Comparison of ENCODE assay signal across 22 cellular contexts in genomic region chr17:1951920-1952319, GRCh38.
A peak's percentile ranks its signal among the peaks of the same experiment; 100 is the strongest.
DNase-seq lines count a peak whose midpoint lies in the region; ATAC-seq, FAIRE-seq and TF ChIP-seq lines count a peak whose summit lies in the region.
"Had no signal": no experiment of that assay in that cellular context is flagged by ENCODE, and none has a peak within 500 bp of the region (broad histone marks: within the 10 kb centered on the region; RNA-seq: fewer than 3 reads in every experiment).

No MANE protein-coding gene starts in this region.

- 35% methylated on average over 12 of the region's 12 CpGs for WGBS in HepG2 (ENCODE audit: low lambda C conversion rate)
- WGBS in right lobe of liver (ENCODE audit: insufficient coverage, low coverage, low lambda C conversion rate, missing lambda C conversion rate) = 76% methylated on average over 9 of the region's 12 CpGs
- WGBS in H1 (ENCODE audit: extremely low coverage in 1 of 2, insufficient coverage in 1 of 2, insufficient read length in 1 of 2, insufficient replicate concordance in 2 of 2, low coverage in 1 of 2, low lambda C conversion rate in 2 of 2, missing lambda C conversion rate in 1 of 2), 2 experiments = 77% methylated on average over 12 of the region's 12 CpGs; no CpG with 5 or more reads in 1 of the 2 experiments
- WGBS in spleen, 5 donors = 67 to 74% (median 69%) methylated on average over 12 of the region's 12 CpGs

- in situ Hi-C loops in HepG2 (cut with HindIII; ENCODE audit: extremely low pct_ligation_motif_present, low pct_unique_long_range_greater_than_20kb) = no loop called here

- no peak overlapping the region for H3K4ac ChIP-seq in H1 (replicated peaks; ENCODE audit: insufficient read length, low read depth, low read length)

- H3K4me1 ChIP-seq in HepG2 (ENCODE audit: insufficient read depth, low read length) = peaks cover 22% of the 10 kb centered on the region
- no peaks in the 10 kb centered on the region for H3K4me1 ChIP-seq in right lobe of liver
- H3K4me1 ChIP-seq in H1 (replicated peaks in 1 of 4; ENCODE audit: control insufficient read depth in 3 of 4, insufficient read depth in 4 of 4, low read length in 3 of 4) = 0 out of 7 replicates have a peak, but pooled peaks cover 0 to 2% (median 0%) of the 10 kb centered on the region in 4 experiments
- no peaks in the 10 kb centered on the region for H3K4me1 ChIP-seq in spleen

- no TSS peak for BruUV-seq in HepG2 (replicated peaks; lab: Mats Ljungman, UMichigan)

- H3K79me2 ChIP-seq in HepG2 (ENCODE audit: insufficient read depth, low read length) (no peaks in the 10 kb centered on the region), H1 (ENCODE audit: control insufficient read depth in 1 of 2, insufficient read depth in 2 of 2, low read length in 2 of 2) (no peaks in the 10 kb centered on the region)

- intact Hi-C loops in HepG2 (cut with micrococcal nuclease; ENCODE audit: unreplicated experiment) = loop anchor here (1.0 kb wide), 1 partner anchor 11 kb away; no protein-coding TSS in a partner anchor
- intact Hi-C loops in right lobe of liver (cut with DNase I) = no loop called here
- intact Hi-C loops in spleen (cut with DNase I; ENCODE audit: low total_unique reads) = no loop called here

- 0 out of 5 replicates have a peak, but pooled peaks cover 0 to 6% of the 10 kb centered on the region in 2 experiments for H3K27me3 ChIP-seq in HepG2 (ENCODE audit: control insufficient read depth in 1 of 2, insufficient read depth in 2 of 2, low read length in 2 of 2)
- H3K27me3 ChIP-seq in right lobe of liver = no peaks in the 10 kb centered on the region
- no peaks in the 10 kb centered on the region for H3K27me3 ChIP-seq in H1 (replicated peaks in 1 of 4; ENCODE audit: control insufficient read depth in 3 of 4, extremely low read depth in 1 of 4, insufficient read depth in 3 of 4, low read length in 3 of 4)
- no peaks in the 10 kb centered on the region for H3K27me3 ChIP-seq in spleen (replicated peaks in 1 of 7)
- H3K27me3 ChIP-seq: BE2C had no signal

- H3K9ac ChIP-seq in HepG2 (ENCODE audit: insufficient read depth, low read depth, low read length) (no peak overlapping the region), H1 (replicated peaks in 1 of 4; ENCODE audit: extremely low read depth in 1 of 4, low read depth in 3 of 4, low read length in 3 of 4) (peak overlapping the region in 1 of 4 experiments; percentile 10; a peak in 1 of 7 replicates)
- H3K9ac ChIP-seq: GM23248, KMS-11 had no signal

- H4K8ac ChIP-seq in H1 (ENCODE audit: extremely low read depth, insufficient read depth, low read length) = no peak overlapping the region

- H3K18ac ChIP-seq in H1 (ENCODE audit: extremely low read depth, low read length) = no peak overlapping the region

- DNase-seq in HepG2 (ENCODE audit: low spot score) (no peak), right lobe of liver (no peak), NCI-H2171 treated with DMSO at 0.1 percent for 48 hours (lab: John Stamatoyannopoulos, UW) (peak; percentile 51), H1 (ENCODE audit: low read depth in 1 of 2, low spot score in 2 of 2) (no peak), spleen (peak; percentile 58), frontal cortex (ENCODE audit: low spot score in 2 of 2) (no peak), occipital lobe (lab: John Stamatoyannopoulos, UW) (no peak)
- DNase-seq: BE2C; Caco-2; CD4-positive, alpha-beta T cell; DMS153; GM23248; NCI-H1092; NCI-H1436 treated with DMSO at 0.1 percent for 48 hours; NCI-H2029; NCI-H510A; NCI-H748 treated with DMSO at 0.1 percent for 48 hours; PC-3 had no signal

- TF ChIP-seq POLR2A in HepG2 (IDR thresholded peaks at IDR 0.05; ENCODE audit: insufficient read depth in 1 of 2, low read depth in 2 of 2, low read length in 2 of 2) (no peak), right lobe of liver (IDR thresholded peaks at IDR 0.05) (no peak), H1 (IDR thresholded peaks at IDR 0.05; ENCODE audit: control extremely low read depth in 1 of 2, low read depth in 2 of 2, low read length in 2 of 2) (no peak), spleen (IDR thresholded peaks at IDR 0.05) (no peak)

- H2AFZ ChIP-seq in HepG2 (ENCODE audit: low read length) (no peak overlapping the region), H1 (ENCODE audit: low read length) (peak overlapping the region; percentile 81; the same call in 1 of the 2 replicates)
- H2AFZ ChIP-seq: GM23248 had no signal

- H3K9me3 ChIP-seq in HepG2 (ENCODE audit: low read length) = no peaks in the 10 kb centered on the region
- H3K9me3 ChIP-seq in right lobe of liver = no peaks in the 10 kb centered on the region
- H3K9me3 ChIP-seq in H1 (ENCODE audit: insufficient read depth in 2 of 2, low read depth in 1 of 2, low read length in 1 of 2) = no peaks in the 10 kb centered on the region
- no peaks in the 10 kb centered on the region for H3K9me3 ChIP-seq in spleen
- H3K9me3 ChIP-seq: BE2C, Caco-2 had no signal

- no peak overlapping the region for H4K5ac ChIP-seq in H1 (ENCODE audit: insufficient read length, low read depth, low read length)

- no peak overlapping the region for H3K56ac ChIP-seq in H1 (replicated peaks; ENCODE audit: insufficient read length, low read depth, low read length)

- no peak overlapping the region for H2BK120ac ChIP-seq in H1 (replicated peaks; ENCODE audit: low read depth, low read length)

- POLR2A ChIA-PET in HepG2 (lab: Yijun Ruan, JAX) = no interaction called here
- POLR2A ChIA-PET in H1 (lab: Charles Lee; ENCODE audit: partially characterized antibody) = no interaction called here

- no peak overlapping the region for H2BK15ac ChIP-seq in H1 (ENCODE audit: low read length)

- CTCF ChIA-PET in HepG2 (lab: Yijun Ruan, JAX; ENCODE audit: low intra/inter-chr PET ratio, low total read pairs) (no interaction called here), H1 (lab: Charles Lee; ENCODE audit: partially characterized antibody) (interaction anchor here (3.3 kb wide), 1 partner anchor 14 kb away, joined by 11 read pairs; no protein-coding TSS in a partner anchor)

- no peak overlapping the region for H3K4me3 ChIP-seq in HepG2 (replicated peaks in 1 of 3; ENCODE audit: insufficient read depth in 1 of 3, low read depth in 2 of 3, low read length in 3 of 3)
- no peak overlapping the region for H3K4me3 ChIP-seq in right lobe of liver
- no peak overlapping the region for H3K4me3 ChIP-seq in H1 (ENCODE audit: extremely low read depth in 1 of 4, insufficient read depth in 2 of 4, low read depth in 3 of 4, low read length in 4 of 4)
- H3K4me3 ChIP-seq in spleen = no peak overlapping the region
- H3K4me3 ChIP-seq: GM23248 had no signal

- TF ChIP-seq RAD21 in HepG2 (CRISPR knock-in tag; IDR thresholded peaks at IDR 0.05) = no peak
- no peak for TF ChIP-seq RAD21 in H1 (IDR thresholded peaks at IDR 0.05 in 1 of 2, conservative IDR thresholded peaks at IDR 0.05 in 1 of 2; ENCODE audit: low read depth in 2 of 2, low read length in 2 of 2)

- no peak overlapping the region for H2AK5ac ChIP-seq in H1 (ENCODE audit: low read depth, low read length)

- no peak overlapping the region for H3K23ac ChIP-seq in H1 (ENCODE audit: insufficient read length)

- no peak overlapping the region for H2BK20ac ChIP-seq in H1 (ENCODE audit: low read length)

- H4K20me1 ChIP-seq in HepG2 (ENCODE audit: insufficient read depth, low read length) (no peaks in the 10 kb centered on the region), H1 (replicated peaks in 1 of 2; ENCODE audit: control insufficient read depth in 1 of 2, insufficient read depth in 2 of 2, low read length in 2 of 2) (peaks cover 0 to 3% of the 10 kb centered on the region in 2 experiments)

- no peaks in the 10 kb centered on the region for H3K79me1 ChIP-seq in H1 (ENCODE audit: low read depth, low read length)

- H3K27ac ChIP-seq in HepG2 (ENCODE audit: extremely low read length, insufficient read depth, low read length) = no peak overlapping the region
- no peak overlapping the region for H3K27ac ChIP-seq in right lobe of liver
- no peak overlapping the region for H3K27ac ChIP-seq in H1 (ENCODE audit: low read depth, low read length)
- no peak overlapping the region for H3K27ac ChIP-seq in spleen
- H3K27ac ChIP-seq: GM23248, KMS-11 had no signal

- ATAC-seq in HepG2 (no peak), right lobe of liver (no peak), GM21786 (IDR thresholded peaks at IDR 0.05; ENCODE audit: unreplicated experiment) (no peak)
- ATAC-seq: PC-3 had no signal

- H3K36me3 ChIP-seq in HepG2 (replicated peaks in 1 of 2; ENCODE audit: control insufficient read depth in 1 of 2, insufficient read depth in 2 of 2, low read length in 2 of 2) = no peaks in the 10 kb centered on the region
- H3K36me3 ChIP-seq in right lobe of liver = no peaks in the 10 kb centered on the region
- H3K36me3 ChIP-seq in H1 (ENCODE audit: control insufficient read depth in 2 of 4, insufficient read depth in 4 of 4, low read length in 3 of 4) = no peaks in the 10 kb centered on the region
- H3K36me3 ChIP-seq in spleen = no peaks in the 10 kb centered on the region
- H3K36me3 ChIP-seq: BE2C had no signal

- no peak overlapping the region for H2BK5ac ChIP-seq in H1 (ENCODE audit: low read depth, low read length)

- TF ChIP-seq CTCF in HepG2 (CRISPR knock-in tag; IDR thresholded peaks at IDR 0.05) (no peak), right lobe of liver (IDR thresholded peaks at IDR 0.05) (no peak), H1 (IDR thresholded peaks at IDR 0.05; ENCODE audit: control extremely low read depth in 1 of 3, insufficient read depth in 1 of 3, low read depth in 1 of 3, low read length in 3 of 3) (no peak), spleen (IDR thresholded peaks at IDR 0.05 in 8 of 11, conservative IDR thresholded peaks at IDR 0.05 in 3 of 11) (no peak)

- H3K14ac ChIP-seq in H1 (ENCODE audit: insufficient read length) = no peak overlapping the region

- no peaks in the 10 kb centered on the region for H3K23me2 ChIP-seq in H1 (ENCODE audit: low read depth, low read length)

- peak overlapping the region; percentile 85 for H4K91ac ChIP-seq in H1 (replicated peaks; ENCODE audit: insufficient read length, low read length)

- TF ChIP-seq EP300 in HepG2 (IDR thresholded peaks at IDR 0.05; ENCODE audit: low read depth in 2 of 2, low read length in 2 of 2) = no peak
- no peak for TF ChIP-seq EP300 in HepG2 (CRISPR knock-in tag; IDR thresholded peaks at IDR 0.05; ENCODE audit: borderline replicate concordance)
- no peak for TF ChIP-seq EP300 in H1 (IDR thresholded peaks at IDR 0.05; ENCODE audit: borderline replicate concordance in 1 of 2, low read depth in 2 of 2, low read length in 2 of 2)

- FAIRE-seq in HepG2 (lab: Jason Lieb, UNC) (no peak), H1 (lab: Jason Lieb, UNC) (no peak), frontal cortex (lab: Jason Lieb, UNC) (no peak)
- FAIRE-seq: GM12891, GM19239 had no signal

- H2BK12ac ChIP-seq in H1 (ENCODE audit: low read depth, low read length) = no peak overlapping the region

- H3K4me2 ChIP-seq in HepG2 (ENCODE audit: low read depth, low read length) (no peak overlapping the region), H1 (ENCODE audit: insufficient read depth in 1 of 2, low read depth in 2 of 2, low read length in 2 of 2) (no peak overlapping the region)
- H3K4me2 ChIP-seq: KMS-11 had no signal

TF ChIP-seq in H1, 55 proteins besides CTCF, POLR2A, EP300 and RAD21 (continues in another document):
- TF ChIP-seq SP2 (IDR thresholded peaks at IDR 0.05; ENCODE audit: low read length) (no peak), KDM1A (IDR thresholded peaks at IDR 0.05; ENCODE audit: borderline replicate concordance, low read length) (no peak)

Comparison
In these comparisons a context has a peak if more than half of its experiments do, and no peak if none do; other contexts are left out.
1. DNase-seq: peak in NCI-H2171 treated with DMSO at 0.1 percent for 48 hours (single experiment) and spleen (single experiment); none in HepG2 (single experiment), right lobe of liver (0 of 3), H1 (0 of 2), frontal cortex (0 of 2) and occipital lobe (single experiment).
2. Of the 41 proteins assayed by ChIP-seq in both HepG2 and H1: peak only in HepG2: none; only in H1: MAX and USF2; in both: none; in neither: 39.